ENCODE assay signal across 8 cellular contexts in genomic region chr15:76905013-76905839, GRCh38. TPM values are rescaled to one million over a fixed set of nuclear protein-coding genes. Genes with fewer than 3 reads are reported as not detected.
A peak's percentile ranks its signal among the peaks of the same experiment; 100 is the strongest.
DNase-seq lines count a peak whose midpoint lies in the region; ATAC-seq and TF ChIP-seq lines count a peak whose summit lies in the region.

Gene SCAPER, minus strand, starts transcription at chr15:76905340. Its CDS starts 21,523 bp downstream, at chr15:76883817.

- CTCF ChIA-PET in BJ (lab: Yijun Ruan, JAX): interaction anchor here (0.7 to 1.2 kb wide), 3 partner anchors 14 to 696 kb away, joined by 3 read pairs; no protein-coding TSS in a partner anchor

- H3K27me3 ChIP-seq in BJ (ENCODE audit: control insufficient read depth, insufficient read depth, low read length) (no peaks in the 10 kb centered on the region), left lung (no peaks in the 10 kb centered on the region)

- DNase-seq in BJ (ENCODE audit: low read depth) (peak; percentile 49), GM19240 (ENCODE audit: insufficient read length, low spot score) (peak; percentile 86), NCI-H69 (lab: John Stamatoyannopoulos, UW) (peak; percentile 93), dedifferentiated amniotic fluid mesenchymal stem cell (ENCODE audit: extremely low spot score) (peak; percentile 66), left lung (peak; percentile 96 to 100)
- DNase-seq in activated CD4-positive, alpha-beta T cell treated with anti-CD3 and anti-CD28 coated beads, Interleukin-2, amount 50 U/mL, for 1 hour: peak; percentile 88
- DNase-seq in stimulated activated CD4-positive, alpha-beta T cell treated with anti-CD3 and anti-CD28 coated beads, Interleukin-2, amount 100 ng/mL, for 4 hours (ENCODE audit: low read depth): peak; percentile 89

- no peak for TF ChIP-seq CTCF in BJ (IDR thresholded peaks at IDR 0.05; ENCODE audit: insufficient read depth, low read depth, low read length)
- TF ChIP-seq CTCF in left lung (IDR thresholded peaks at IDR 0.05): peak in 1 of 2 donors; percentile 33

- POLR2A ChIA-PET in BJ (lab: Charles Lee): no interaction called here

- peak; percentile 85 for ATAC-seq in HG03460 (IDR thresholded peaks at IDR 0.05; ENCODE audit: unreplicated experiment)
- ATAC-seq in left lung: peak; percentile 96

- peaks cover 15 to 32% of the 10 kb centered on the region in 2 donors for H3K4me1 ChIP-seq in left lung

- H3K4me3 ChIP-seq in BJ (ENCODE audit: low read depth, low read length): peak within 1 kb of the TSS; percentile 94
- peak within 1 kb of the TSS; percentile 89 for H3K4me3 ChIP-seq in left lung

- no peaks in the 10 kb centered on the region for H3K36me3 ChIP-seq in BJ (ENCODE audit: control insufficient read depth, insufficient read depth, low read length)
- H3K36me3 ChIP-seq in left lung: no peaks in the 10 kb centered on the region

- H3K9me3 ChIP-seq in left lung: no peaks in the 10 kb centered on the region

- peak within 1 kb of the TSS; percentile 73 to 87 for H3K27ac ChIP-seq in left lung

- intact Hi-C loops in left lung (cut with DNase I): no loop called here

RNA-seq across cellular contexts. Expression of gene SCAPER, which starts in this region (rescaled TPM):
- 2.3 and 2.6 TPM in 2 replicates for polyA plus RNA-seq in BJ (2011; rRNA removed)
- polyA minus RNA-seq in BJ (2011; rRNA and poly(A)+ RNA removed): 4.3 and 7.6 TPM in 2 replicates
- 10 to 100 TPM; 26.7 to 27.9 TPM for total RNA-seq in left lung

Comparison
In these comparisons a context has a peak if more than half of its experiments do, and no peak if none do; other contexts are left out.
1. Peak in every context shown above with its lines: DNase-seq, ATAC-seq, H3K4me3 ChIP-seq and H3K27ac ChIP-seq.